Comparison of ENCODE assay signal across 1 cellular context in the genomic region with DNA sequence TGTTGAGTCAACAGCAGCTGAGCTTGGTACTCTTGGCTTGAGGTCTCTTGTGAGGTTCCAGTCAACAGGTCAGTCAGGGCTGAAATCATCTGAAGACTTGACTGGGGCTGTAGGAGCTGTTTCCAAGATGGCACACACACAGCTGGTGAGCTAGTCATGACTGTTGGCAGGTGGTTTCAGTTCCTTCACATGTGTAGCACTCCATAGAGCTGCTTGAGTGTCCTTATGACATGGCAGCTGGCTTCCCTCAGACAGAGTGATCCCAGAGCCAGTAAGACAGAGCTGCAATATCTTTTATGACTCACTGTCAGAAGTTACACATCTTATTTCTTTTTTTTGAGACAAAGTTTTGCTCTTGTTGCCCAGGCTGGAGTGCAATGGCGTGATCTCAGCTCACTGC.
TF ChIP-seq lines count a peak whose summit lies in the region.

No MANE protein-coding gene starts in this region.

TF ChIP-seq in HEK293, 187 proteins besides CTCF, POLR2A, EP300 and RAD21 (continued from another document):
- TF ChIP-seq ZNF394 (tag by site-specific recombination; IDR thresholded peaks at IDR 0.05; ENCODE audit: borderline replicate concordance) (no peak), ZNF585B (tag by site-specific recombination; IDR thresholded peaks at IDR 0.05) (no peak)
